Comparison of ENCODE assay signal across 8 cellular contexts in genomic region chr1:88683516-88683847, GRCh38. TPM values are rescaled to one million over a fixed set of nuclear protein-coding genes. Genes with fewer than 3 reads are reported as not detected.
DNase-seq lines count a peak whose midpoint lies in the region; ATAC-seq, FAIRE-seq and TF ChIP-seq lines count a peak whose summit lies in the region.

No MANE protein-coding gene starts in this region.

- peak overlapping the region; percentile 95 for H3K4me3 Mint-ChIP-seq in activated B cell treated with CpG ODN at 0.5 μM for 24 hours

- TF ChIP-seq CTCF in GM20000 (IDR thresholded peaks at IDR 0.05; ENCODE audit: extremely low read depth, missing control alignments): no peak
- no peak for TF ChIP-seq CTCF in activated B cell treated with CpG ODN at 0.5 μM for 24 hours (IDR thresholded peaks at IDR 0.05)
- TF ChIP-seq CTCF in lung (IDR thresholded peaks at IDR 0.05; ENCODE audit: control extremely low read depth, extremely low read depth): no peak

- FAIRE-seq in HTR-8/SVneo (lab: Jason Lieb, UNC): no peak

- POLR2A ChIA-PET in activated B cell treated with CpG ODN at 0.5 μM for 24 hours (lab: Charles Lee): interaction anchor here (0.6 to 3.3 kb wide), 17 partner anchors 10 to 1979 kb away, joined by 3 to 29 read pairs (median 6); partner anchors contain the start of genes GBP1, GTF2B, HS2ST1 and LMO4

- ATAC-seq in activated B cell treated with CpG ODN at 0.5 μM for 24 hours (ENCODE audit: low read depth): no peak
- no peak for ATAC-seq in lung (ENCODE audit: insufficient read depth, low FRiP score)

- peak overlapping the region; percentile 97 for H3K27ac Mint-ChIP-seq in activated B cell treated with CpG ODN at 0.5 μM for 24 hours

- H3K9me3 Mint-ChIP-seq in activated B cell treated with CpG ODN at 0.5 μM for 24 hours: no peaks in the 10 kb centered on the region

- H3K27me3 Mint-ChIP-seq in activated B cell treated with CpG ODN at 0.5 μM for 24 hours: no peaks in the 10 kb centered on the region

- H3K4me3 ChIP-seq in BLaER1 treated with 17β-estradiol and CSF1 and Interleukin-3, amounts not matched to agents 10 nM and 100 nM: peak overlapping the region; percentile 68 to 100 (median 96)
- peak overlapping the region; percentile 39 for H3K4me3 ChIP-seq in lung

- 0% methylated on average over 8 of the region's 8 CpGs for WGBS in lung, 2 donors

- peak overlapping the region; percentile 84 to 98 (median 89) for H3K27ac ChIP-seq in BLaER1 treated with 17β-estradiol and CSF1 and Interleukin-3, amounts not matched to agents 10 nM and 100 nM
- H3K27ac ChIP-seq in lung (ENCODE audit: low read depth in 1 of 2, low read length in 1 of 2): peak overlapping the region; percentile 85 to 93

- no peaks in the 10 kb centered on the region for H3K9me3 ChIP-seq in BLaER1 treated with 17β-estradiol and CSF1 and Interleukin-3, amounts not matched to agents 10 nM and 100 nM (replicated peaks in 1 of 11)
- no peaks in the 10 kb centered on the region for H3K9me3 ChIP-seq in lung (ENCODE audit: control insufficient read depth in 2 of 2, insufficient read depth in 1 of 2, low read length in 1 of 2)

- peaks cover 28% of the 10 kb centered on the region for H3K4me1 Mint-ChIP-seq in activated B cell treated with CpG ODN at 0.5 μM for 24 hours

- peak; percentile 28 for DNase-seq in GM20000 (ENCODE audit: low spot score)
- DNase-seq in HTR-8/SVneo (ENCODE audit: insufficient read length, low spot score): peak; percentile 9
- peak; percentile 30 for DNase-seq in activated B cell treated with CpG ODN at 0.5 μM for 24 hours
- DNase-seq in cerebellum (ENCODE audit: low spot score): peak; percentile 20
- DNase-seq in lung (ENCODE audit: low spot score): peak; percentile 65
- DNase-seq in stimulated activated CD8-positive, alpha-beta memory T cell treated with anti-CD3 and anti-CD28 coated beads, Interleukin-15, amount 100 ng/mL, for 48 hours (ENCODE audit: low read depth in 2 of 2): peak; percentile 18 to 23
- no peak for DNase-seq in NCI-H1694 treated with DMSO at 0.1 percent for 48 hours (lab: John Stamatoyannopoulos, UW)

- peaks cover 12% of the 10 kb centered on the region for H3K36me3 Mint-ChIP-seq in activated B cell treated with CpG ODN at 0.5 μM for 24 hours (ENCODE audit: low read depth)

- H3K4me2 ChIP-seq in BLaER1 treated with 17β-estradiol and CSF1 and Interleukin-3, amounts not matched to agents 10 nM and 100 nM: peak overlapping the region; percentile 84 to 96 (median 91)

- H3K27me3 ChIP-seq in BLaER1 treated with 17β-estradiol and CSF1 and Interleukin-3, amounts not matched to agents 10 nM and 100 nM: no peaks in the 10 kb centered on the region
- H3K27me3 ChIP-seq in lung (ENCODE audit: control insufficient read depth, insufficient read depth): no peaks in the 10 kb centered on the region

- peaks cover 0 to 40% (median 27%) of the 10 kb centered on the region in 11 experiments; a peak in 12 of 22 replicates for H4K20me1 ChIP-seq in BLaER1 treated with 17β-estradiol and CSF1 and Interleukin-3, amounts not matched to agents 10 nM and 100 nM

- intact Hi-C loops in activated B cell treated with CpG ODN at 0.5 μM for 24 hours (cut with micrococcal nuclease): loop anchor here (5.0 to 10.0 kb wide), 5 partner anchors 501 to 1979 kb away; partner anchors contain the start of genes GBP4, SH3GLB1 and ZNF326

- CTCF ChIA-PET in activated B cell treated with CpG ODN at 0.5 μM for 24 hours (lab: Charles Lee): interaction anchor here (1.2 to 1.5 kb wide), 2 partner anchors 27 to 193 kb away, joined by 3 to 5 read pairs; no protein-coding TSS in a partner anchor

- peak overlapping the region; percentile 87 to 98 (median 94) for H3K9ac ChIP-seq in BLaER1 treated with 17β-estradiol and CSF1 and Interleukin-3, amounts not matched to agents 10 nM and 100 nM

- peaks cover 0 to 12% (median 7%) of the 10 kb centered on the region in 11 experiments; a peak in 12 of 22 replicates for H3K36me3 ChIP-seq in BLaER1 treated with 17β-estradiol and CSF1 and Interleukin-3, amounts not matched to agents 10 nM and 100 nM
- no peaks in the 10 kb centered on the region for H3K36me3 ChIP-seq in lung (ENCODE audit: control insufficient read depth in 2 of 2, insufficient read depth in 2 of 2, low read length in 2 of 2)

- H3K4me1 ChIP-seq in BLaER1 treated with 17β-estradiol and CSF1 and Interleukin-3, amounts not matched to agents 10 nM and 100 nM: peaks cover 12 to 41% (median 29%) of the 10 kb centered on the region in 10 experiments
- peaks cover 0 to 2% of the 10 kb centered on the region in 2 donors for H3K4me1 ChIP-seq in lung (ENCODE audit: control insufficient read depth in 2 of 2, insufficient read depth in 2 of 2, low read length in 2 of 2)

RNA-seq across cellular contexts. Expression of gene PKN2, which starts 0.6 kb away (rescaled TPM):
- total RNA-seq in activated B cell treated with CpG ODN at 0.5 μM for 24 hours (29.4 and 42.7 TPM in 2 replicates), cerebellum (51.6 TPM), lung (100 to 1,000 TPM in 1 of 2 donors, 10 to 100 TPM in 1; 33.8 to 130 TPM)
- 10 to 100 TPM in 1 of 2 donors, 1 to 10 TPM in 1; 9.5 to 15.7 TPM for polyA plus RNA-seq in lung
